ENCODE assay signal across 4 cellular contexts in the genomic region with DNA sequence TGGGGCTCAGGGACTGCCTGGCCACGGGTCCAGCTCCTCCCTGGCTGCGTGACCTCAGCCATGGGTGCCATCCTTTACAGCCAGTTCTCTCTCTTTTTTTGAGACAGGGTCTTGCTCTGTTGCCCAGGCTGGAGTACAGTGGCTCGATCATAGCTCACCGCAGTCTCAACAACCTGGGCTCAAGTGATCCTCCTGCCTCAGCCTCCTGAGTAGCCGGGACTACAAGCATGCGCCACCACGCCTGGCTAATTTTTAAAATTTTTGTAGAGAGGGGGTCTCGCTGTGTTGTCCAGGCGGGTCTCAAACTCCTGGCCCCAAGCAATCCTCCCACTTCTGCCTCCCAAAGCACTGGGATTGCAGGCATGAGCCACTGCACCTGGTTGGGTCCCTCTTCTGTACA.
TF ChIP-seq lines count a peak whose summit lies in the region.

No MANE protein-coding gene starts in this region.

TF ChIP-seq in HepG2, 621 proteins besides CTCF, POLR2A, EP300 and RAD21:
- 0 out of 2 replicates have a peak, but pooled peaks have one; percentile 21 for TF ChIP-seq ZNF121 (CRISPR knock-in tag; IDR thresholded peaks at IDR 0.05)
- TF ChIP-seq ZNF256 (CRISPR knock-in tag; conservative IDR thresholded peaks at IDR 0.05) = no peak
- TF ChIP-seq, protein P1, sequence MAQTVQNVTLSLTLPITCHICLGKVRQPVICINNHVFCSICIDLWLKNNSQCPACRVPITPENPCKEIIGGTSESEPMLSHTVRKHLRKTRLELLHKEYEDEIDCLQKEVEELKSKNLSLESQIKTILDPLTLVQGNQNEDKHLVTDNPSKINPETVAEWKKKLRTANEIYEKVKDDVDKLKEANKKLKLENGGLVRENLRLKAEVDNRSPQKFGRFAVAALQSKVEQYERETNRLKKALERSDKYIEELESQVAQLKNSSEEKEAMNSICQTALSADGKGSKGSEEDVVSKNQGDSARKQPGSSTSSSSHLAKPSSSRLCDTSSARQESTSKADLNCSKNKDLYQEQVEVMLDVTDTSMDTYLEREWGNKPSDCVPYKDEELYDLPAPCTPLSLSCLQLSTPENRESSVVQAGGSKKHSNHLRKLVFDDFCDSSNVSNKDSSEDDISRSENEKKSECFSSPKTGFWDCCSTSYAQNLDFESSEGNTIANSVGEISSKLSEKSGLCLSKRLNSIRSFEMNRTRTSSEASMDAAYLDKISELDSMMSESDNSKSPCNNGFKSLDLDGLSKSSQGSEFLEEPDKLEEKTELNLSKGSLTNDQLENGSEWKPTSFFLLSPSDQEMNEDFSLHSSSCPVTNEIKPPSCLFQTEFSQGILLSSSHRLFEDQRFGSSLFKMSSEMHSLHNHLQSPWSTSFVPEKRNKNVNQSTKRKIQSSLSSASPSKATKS (CRISPR knock-in tag; IDR thresholded peaks at IDR 0.05) = no peak

TF ChIP-seq in HEK293, 187 proteins besides CTCF, POLR2A, EP300 and RAD21:
- TF ChIP-seq ZNF350 (tag by site-specific recombination; IDR thresholded peaks at IDR 0.05) (no peak), ZNF121 (tag by site-specific recombination; IDR thresholded peaks at IDR 0.05) (peak; percentile 78)

TF ChIP-seq in WTC11, 78 proteins besides CTCF, POLR2A, EP300 and RAD21:
- TF ChIP-seq ZNF121 (CRISPR knock-in tag; IDR thresholded peaks at IDR 0.05) = peak; percentile 87
- TF ChIP-seq, protein P2, sequence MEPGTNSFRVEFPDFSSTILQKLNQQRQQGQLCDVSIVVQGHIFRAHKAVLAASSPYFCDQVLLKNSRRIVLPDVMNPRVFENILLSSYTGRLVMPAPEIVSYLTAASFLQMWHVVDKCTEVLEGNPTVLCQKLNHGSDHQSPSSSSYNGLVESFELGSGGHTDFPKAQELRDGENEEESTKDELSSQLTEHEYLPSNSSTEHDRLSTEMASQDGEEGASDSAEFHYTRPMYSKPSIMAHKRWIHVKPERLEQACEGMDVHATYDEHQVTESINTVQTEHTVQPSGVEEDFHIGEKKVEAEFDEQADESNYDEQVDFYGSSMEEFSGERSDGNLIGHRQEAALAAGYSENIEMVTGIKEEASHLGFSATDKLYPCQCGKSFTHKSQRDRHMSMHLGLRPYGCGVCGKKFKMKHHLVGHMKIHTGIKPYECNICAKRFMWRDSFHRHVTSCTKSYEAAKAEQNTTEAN (CRISPR knock-in tag; IDR thresholded peaks at IDR 0.05) = no peak

TF ChIP-seq in K562, 482 proteins besides CTCF, POLR2A, EP300 and RAD21:
- TF ChIP-seq ZNF121 (CRISPR knock-in tag; conservative IDR thresholded peaks at IDR 0.05) = peak; percentile 65
- TF ChIP-seq U2AF2 (optimal IDR thresholded peaks at IDR 0.05; ENCODE audit: low read depth, low read length) = no peak
